In genomic region chr12:89016970-89017778, GRCh38 we compare ENCODE assay signal across 8 cellular contexts.
A peak's percentile ranks its signal among the peaks of the same experiment; 100 is the strongest.
DNase-seq lines count a peak whose midpoint lies in the region; ATAC-seq, FAIRE-seq and TF ChIP-seq lines count a peak whose summit lies in the region.

No MANE protein-coding gene starts in this region.

- peak; percentile 97 for FAIRE-seq in TTC549 (lab: Jason Lieb, UNC)

- peaks cover 19% of the 10 kb centered on the region for H3K4me1 Mint-ChIP-seq in activated CD4-positive, alpha-beta memory T cell treated with anti-CD3 and anti-CD28 coated beads, Interleukin-2, amount 10 ng/mL, durations not matched to agents 7 days and 5 days
- peaks cover 7% of the 10 kb centered on the region for H3K4me1 Mint-ChIP-seq in activated CD4-positive, alpha-beta memory T cell treated with anti-CD3 and anti-CD28 coated beads for 36 hours (ENCODE audit: low read depth)
- peaks cover 0 to 6% (median 0%) of the 10 kb centered on the region in 3 donors for H3K4me1 Mint-ChIP-seq in naive B cell

- DNase-seq in activated CD4-positive, alpha-beta memory T cell treated with anti-CD3 and anti-CD28 coated beads, Interleukin-2, amount 10 ng/mL, durations not matched to agents 7 days and 5 days, result peak; percentile 43
- no peak for DNase-seq in activated CD4-positive, alpha-beta memory T cell treated with anti-CD3 and anti-CD28 coated beads for 36 hours
- peak; percentile 88 for DNase-seq in NCI-H2107 treated with DMSO at 0.1 percent for 48 hours (lab: John Stamatoyannopoulos, UW; ENCODE audit: unreplicated experiment)
- no peak for DNase-seq in esophagus squamous epithelium (lab: John Stamatoyannopoulos, UW)
- peak; percentile 44 for DNase-seq in naive B cell
- no peak for DNase-seq in effector CD8-positive, alpha-beta T cell (lab: John Stamatoyannopoulos, UW)

- H3K4me3 ChIP-seq in esophagus squamous epithelium, result peak overlapping the region in 1 of 4 donors; percentile 44

- H3K27me3 Mint-ChIP-seq in activated CD4-positive, alpha-beta memory T cell treated with anti-CD3 and anti-CD28 coated beads, Interleukin-2, amount 10 ng/mL, durations not matched to agents 7 days and 5 days, result peaks cover 4% of the 10 kb centered on the region
- peaks cover 12% of the 10 kb centered on the region for H3K27me3 Mint-ChIP-seq in activated CD4-positive, alpha-beta memory T cell treated with anti-CD3 and anti-CD28 coated beads for 36 hours
- peaks cover 0 to 12% (median 8%) of the 10 kb centered on the region in 3 donors for H3K27me3 Mint-ChIP-seq in naive B cell

- ATAC-seq in HG02610 (IDR thresholded peaks at IDR 0.05; ENCODE audit: unreplicated experiment) (peak; percentile 42), naive B cell (ENCODE audit: low read depth in 2 of 2) (peak; percentile 41 to 60)

- H3K4me1 ChIP-seq in esophagus squamous epithelium, result peaks cover 0 to 18% (median 2%) of the 10 kb centered on the region in 3 donors

- intact Hi-C loops in activated CD4-positive, alpha-beta memory T cell treated with anti-CD3 and anti-CD28 coated beads for 36 hours (cut with micrococcal nuclease), result loop anchor here (1.0 to 10.0 kb wide), 7 partner anchors 512 to 1920 kb away; no protein-coding TSS in a partner anchor
- intact Hi-C loops in esophagus squamous epithelium (cut with DNase I), result loop anchor here (10.0 kb wide), 1 partner anchor 448 kb away; no protein-coding TSS in a partner anchor

- no peaks in the 10 kb centered on the region for H3K36me3 Mint-ChIP-seq in activated CD4-positive, alpha-beta memory T cell treated with anti-CD3 and anti-CD28 coated beads, Interleukin-2, amount 10 ng/mL, durations not matched to agents 7 days and 5 days (ENCODE audit: low read depth)
- no peaks in the 10 kb centered on the region for H3K36me3 Mint-ChIP-seq in activated CD4-positive, alpha-beta memory T cell treated with anti-CD3 and anti-CD28 coated beads for 36 hours
- H3K36me3 Mint-ChIP-seq in naive B cell, result no peaks in the 10 kb centered on the region

- H3K9me3 ChIP-seq in esophagus squamous epithelium, result no peaks in the 10 kb centered on the region

- WGBS in esophagus squamous epithelium, 2 donors, result 11 to 13% methylated on average over 16 to 19 of the region's 21 CpGs

- no peaks in the 10 kb centered on the region for H3K9me3 Mint-ChIP-seq in activated CD4-positive, alpha-beta memory T cell treated with anti-CD3 and anti-CD28 coated beads, Interleukin-2, amount 10 ng/mL, durations not matched to agents 7 days and 5 days
- H3K9me3 Mint-ChIP-seq in activated CD4-positive, alpha-beta memory T cell treated with anti-CD3 and anti-CD28 coated beads for 36 hours, result no peaks in the 10 kb centered on the region
- no peaks in the 10 kb centered on the region for H3K9me3 Mint-ChIP-seq in naive B cell

- H3K27me3 ChIP-seq in esophagus squamous epithelium, result no peaks in the 10 kb centered on the region

- peak overlapping the region; percentile 50 for H3K4me3 Mint-ChIP-seq in activated CD4-positive, alpha-beta memory T cell treated with anti-CD3 and anti-CD28 coated beads, Interleukin-2, amount 10 ng/mL, durations not matched to agents 7 days and 5 days
- no peak overlapping the region for H3K4me3 Mint-ChIP-seq in activated CD4-positive, alpha-beta memory T cell treated with anti-CD3 and anti-CD28 coated beads for 36 hours
- no peak overlapping the region for H3K4me3 Mint-ChIP-seq in naive B cell

- peak; percentile 42 to 76 (median 65) for TF ChIP-seq CTCF in esophagus squamous epithelium (IDR thresholded peaks at IDR 0.05)

- H3K27ac ChIP-seq in esophagus squamous epithelium, result no peak overlapping the region

- no peak for TF ChIP-seq POLR2A in esophagus squamous epithelium (IDR thresholded peaks at IDR 0.05)

- POLR2A ChIA-PET in activated CD4-positive, alpha-beta memory T cell treated with anti-CD3 and anti-CD28 coated beads, Interleukin-2, amount 10 ng/mL, durations not matched to agents 7 days and 5 days (lab: Charles Lee), result interaction anchor here (0.9 to 5.4 kb wide), 8 partner anchors 21 to 692 kb away, joined by 3 to 62 read pairs (median 6); partner anchors contain the start of genes ATP2B1, DUSP6, GALNT4 and POC1B
- POLR2A ChIA-PET in activated CD4-positive, alpha-beta memory T cell treated with anti-CD3 and anti-CD28 coated beads for 36 hours (lab: Charles Lee), result interaction anchor here (0.6 kb wide), 2 partner anchors 21 to 1537 kb away, joined by 3 read pairs; no protein-coding TSS in a partner anchor

- CTCF ChIA-PET in activated CD4-positive, alpha-beta memory T cell treated with anti-CD3 and anti-CD28 coated beads, Interleukin-2, amount 10 ng/mL, durations not matched to agents 7 days and 5 days (lab: Charles Lee), result interaction anchor here (0.7 to 6.2 kb wide), 37 partner anchors 9 to 906 kb away, joined by 3 to 145 read pairs (median 4); partner anchors contain the start of genes DUSP6, GALNT4 and POC1B
- CTCF ChIA-PET in activated CD4-positive, alpha-beta memory T cell treated with anti-CD3 and anti-CD28 coated beads for 36 hours (lab: Charles Lee), result interaction anchor here (0.6 to 5.1 kb wide), 38 partner anchors 10 to 510 kb away, joined by 3 to 88 read pairs (median 5); partner anchors contain the start of genes GALNT4 and POC1B

- H3K27ac Mint-ChIP-seq in activated CD4-positive, alpha-beta memory T cell treated with anti-CD3 and anti-CD28 coated beads, Interleukin-2, amount 10 ng/mL, durations not matched to agents 7 days and 5 days, result peak overlapping the region; percentile 32
- H3K27ac Mint-ChIP-seq in activated CD4-positive, alpha-beta memory T cell treated with anti-CD3 and anti-CD28 coated beads for 36 hours, result no peak overlapping the region
- no peak overlapping the region for H3K27ac Mint-ChIP-seq in naive B cell

- no peaks in the 10 kb centered on the region for H3K36me3 ChIP-seq in esophagus squamous epithelium

Comparison
In these comparisons a context has a peak if more than half of its experiments do, and no peak if none do; other contexts are left out.
1. DNase-seq: peak in activated CD4-positive, alpha-beta memory T cell treated with anti-CD3 and anti-CD28 coated beads, Interleukin-2, amount 10 ng/mL, durations not matched to agents 7 days and 5 days (single experiment), NCI-H2107 treated with DMSO at 0.1 percent for 48 hours (single experiment) and naive B cell (single experiment); none in activated CD4-positive, alpha-beta memory T cell treated with anti-CD3 and anti-CD28 coated beads for 36 hours (single experiment), esophagus squamous epithelium (single experiment) and effector CD8-positive, alpha-beta T cell (single experiment).